In the genomic region with DNA sequence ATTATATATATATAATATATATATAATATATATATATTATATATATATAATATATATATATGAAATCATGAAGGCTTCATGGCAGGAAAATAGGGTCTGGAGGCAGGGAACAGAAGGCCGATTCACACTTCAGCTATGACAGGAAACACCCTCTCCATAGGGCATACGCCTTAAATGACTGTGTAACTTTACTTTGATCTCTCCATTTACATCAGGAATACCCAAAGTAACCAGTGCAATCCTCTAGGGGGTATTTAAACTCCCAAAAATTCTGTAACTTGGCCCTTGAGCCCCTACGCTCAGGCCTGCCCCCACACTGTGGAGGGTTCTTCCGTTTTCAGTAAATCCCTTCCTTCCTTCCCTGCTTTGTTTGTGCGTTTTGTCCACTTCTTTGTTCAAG, we compare ENCODE assay signal across 15 cellular contexts. TPM values are rescaled to one million over a fixed set of nuclear protein-coding genes. Genes with fewer than 3 reads are reported as not detected.
DNase-seq lines count a peak whose midpoint lies in the region; ATAC-seq and TF ChIP-seq lines count a peak whose summit lies in the region.
"Had no signal": no experiment of that assay in that cellular context is flagged by ENCODE, and none has a peak within 500 bp of the region (broad histone marks: within the 10 kb centered on the region; RNA-seq: fewer than 3 reads in every experiment).

No MANE protein-coding gene starts in this region.

- H3K27ac Mint-ChIP-seq in activated CD4-positive, alpha-beta T cell treated with anti-CD3 and anti-CD28 coated beads for 36 hours, result peak overlapping the region; percentile 5
- peak overlapping the region; percentile 97 for H3K27ac Mint-ChIP-seq in effector memory CD8-positive, alpha-beta T cell

- peak overlapping the region; percentile 69 for H3K27ac ChIP-seq in smooth muscle cell (ENCODE audit: low read depth)
- H3K27ac ChIP-seq in Karpas-422 (ENCODE audit: low read length), result no peak overlapping the region
- no peak overlapping the region for H3K27ac ChIP-seq in OCI-LY7 (ENCODE audit: low read depth, low read length, poor library complexity, severe bottlenecking)
- H3K27ac ChIP-seq: gastroesophageal sphincter had no signal

- H3K36me3 ChIP-seq in smooth muscle cell (ENCODE audit: low read depth), result no peaks in the 10 kb centered on the region
- no peaks in the 10 kb centered on the region for H3K36me3 ChIP-seq in Karpas-422 (ENCODE audit: insufficient read depth, low read length)
- H3K36me3 ChIP-seq in OCI-LY7 (ENCODE audit: insufficient read depth, low read length), result no peaks in the 10 kb centered on the region
- H3K36me3 ChIP-seq: gastroesophageal sphincter had no signal

- H3K4me1 Mint-ChIP-seq in activated CD4-positive, alpha-beta T cell treated with anti-CD3 and anti-CD28 coated beads for 36 hours, result peaks cover 40% of the 10 kb centered on the region
- H3K4me1 Mint-ChIP-seq in effector memory CD8-positive, alpha-beta T cell (ENCODE audit: low read depth in 2 of 2), result peaks cover 43 to 55% of the 10 kb centered on the region in 2 donors

- H3K9me3 Mint-ChIP-seq in activated CD4-positive, alpha-beta T cell treated with anti-CD3 and anti-CD28 coated beads for 36 hours (ENCODE audit: low read depth), result no peaks in the 10 kb centered on the region
- no peaks in the 10 kb centered on the region for H3K9me3 Mint-ChIP-seq in effector memory CD8-positive, alpha-beta T cell

- TF ChIP-seq CTCF in smooth muscle cell (IDR thresholded peaks at IDR 0.05; ENCODE audit: borderline replicate concordance, insufficient read depth, poor library complexity, severe bottlenecking), result no peak
- TF ChIP-seq CTCF in OCI-LY7 (conservative IDR thresholded peaks at IDR 0.05; ENCODE audit: low read length), result no peak

- POLR2A ChIA-PET in activated CD4-positive, alpha-beta T cell treated with anti-CD3 and anti-CD28 coated beads for 36 hours (lab: Charles Lee), result interaction anchor here (1.0 kb wide), 3 partner anchors 14 to 16 kb away, joined by 3 read pairs; no protein-coding TSS in a partner anchor
- POLR2A ChIA-PET in OCI-LY7 (lab: Charles Lee), result interaction anchor here (0.6 kb wide), 1 partner anchor 9 kb away, joined by 3 read pairs; no protein-coding TSS in a partner anchor

- H3K9me3 ChIP-seq in smooth muscle cell (replicated peaks; ENCODE audit: low read depth) (no peaks in the 10 kb centered on the region), Karpas-422 (ENCODE audit: low read length) (no peaks in the 10 kb centered on the region), OCI-LY7 (ENCODE audit: low read length) (no peaks in the 10 kb centered on the region)
- H3K9me3 ChIP-seq: gastroesophageal sphincter had no signal

- DNase-seq in activated CD4-positive, alpha-beta T cell treated with anti-CD3 and anti-CD28 coated beads for 36 hours, result no peak
- DNase-seq in activated CD4-positive, alpha-beta T cell treated with anti-CD3 and anti-CD28 coated beads, Interleukin-2, amount 50 U/mL, for 1 hour, result no peak
- DNase-seq in NCI-H460 (ENCODE audit: extremely low read depth, low read depth) (peak; percentile 72), smooth muscle cell (lab: John Stamatoyannopoulos, UW; ENCODE audit: unreplicated experiment) (no peak), Karpas-422 (no peak), NCI-H1105 (lab: John Stamatoyannopoulos, UW) (no peak), OCI-LY7 (ENCODE audit: low spot score) (no peak)
- DNase-seq in effector memory CD8-positive, alpha-beta T cell, result peak in 1 of 3 experiments; percentile 0
- DNase-seq: 8988T; central memory CD4-positive, alpha-beta T cell; mesenchymal stem cell; NCI-H1694; NCI-H446; occipital lobe had no signal

- H3K4me3 ChIP-seq in smooth muscle cell, result no peak overlapping the region
- H3K4me3 ChIP-seq in Karpas-422 (ENCODE audit: low read length), result no peak overlapping the region
- no peak overlapping the region for H3K4me3 ChIP-seq in OCI-LY7 (ENCODE audit: low read depth, low read length, poor library complexity, severe bottlenecking)
- H3K4me3 ChIP-seq: gastroesophageal sphincter had no signal

- H3K9me2 ChIP-seq in Karpas-422 (replicated peaks; ENCODE audit: insufficient read depth, low read length) (no peaks in the 10 kb centered on the region), OCI-LY7 (ENCODE audit: insufficient read depth, low read length) (no peaks in the 10 kb centered on the region)

- no TSS peak for BruUV-seq in OCI-LY7 (replicated peaks; lab: Mats Ljungman, UMichigan)

- no peak overlapping the region for H3K4me3 Mint-ChIP-seq in activated CD4-positive, alpha-beta T cell treated with anti-CD3 and anti-CD28 coated beads for 36 hours
- peak overlapping the region; percentile 72 for H3K4me3 Mint-ChIP-seq in effector memory CD8-positive, alpha-beta T cell

- H3K9ac ChIP-seq in smooth muscle cell (ENCODE audit: low read depth) (no peak overlapping the region), Karpas-422 (ENCODE audit: low read length) (no peak overlapping the region)

- H2AFZ ChIP-seq in smooth muscle cell (ENCODE audit: low read depth) (peak overlapping the region; percentile 62), Karpas-422 (ENCODE audit: low read length) (no peak overlapping the region), OCI-LY7 (ENCODE audit: low read length) (no peak overlapping the region)

- no peaks in the 10 kb centered on the region for H3K27me3 Mint-ChIP-seq in activated CD4-positive, alpha-beta T cell treated with anti-CD3 and anti-CD28 coated beads for 36 hours
- no peaks in the 10 kb centered on the region for H3K27me3 Mint-ChIP-seq in effector memory CD8-positive, alpha-beta T cell

- intact Hi-C loops in activated CD4-positive, alpha-beta T cell treated with anti-CD3 and anti-CD28 coated beads for 36 hours (cut with DNase I, micrococcal nuclease), result loop anchor here (5.0 kb wide), 2 partner anchors 226 to 366 kb away; partner anchors contain the start of gene HSP90AA1 (in 1 of the 2)
- intact Hi-C loops in OCI-LY7 (cut with micrococcal nuclease; ENCODE audit: unreplicated experiment), result no loop called here

- no peak for ATAC-seq in activated CD4-positive, alpha-beta T cell treated with anti-CD3 and anti-CD28 coated beads for 36 hours
- no peak for ATAC-seq in effector memory CD8-positive, alpha-beta T cell (replicated peaks)

- no peaks in the 10 kb centered on the region for H3K4me1 ChIP-seq in smooth muscle cell (ENCODE audit: low read depth)
- peaks cover 11% of the 10 kb centered on the region for H3K4me1 ChIP-seq in Karpas-422 (ENCODE audit: low read length)
- peaks cover 8% of the 10 kb centered on the region for H3K4me1 ChIP-seq in OCI-LY7 (ENCODE audit: insufficient read depth, low read length, poor library complexity, severe bottlenecking)
- H3K4me1 ChIP-seq: gastroesophageal sphincter had no signal

- no peaks in the 10 kb centered on the region for H3K79me2 ChIP-seq in smooth muscle cell (ENCODE audit: low read depth)
- H3K79me2 ChIP-seq in Karpas-422 (ENCODE audit: low read length), result no peaks in the 10 kb centered on the region
- no peaks in the 10 kb centered on the region for H3K79me2 ChIP-seq in OCI-LY7 (ENCODE audit: insufficient read depth, low read depth, low read length)

- H3K4me2 ChIP-seq in smooth muscle cell, result no peak overlapping the region
- H3K4me2 ChIP-seq in Karpas-422 (ENCODE audit: low read depth, low read length, poor library complexity, severe bottlenecking), result no peak overlapping the region
- H3K4me2 ChIP-seq in OCI-LY7 (ENCODE audit: low read length), result no peak overlapping the region

- H3F3A ChIP-seq in smooth muscle cell (ENCODE audit: low read depth), result peaks cover 4% of the 10 kb centered on the region

- CTCF ChIA-PET in activated CD4-positive, alpha-beta T cell treated with anti-CD3 and anti-CD28 coated beads for 36 hours (lab: Charles Lee), result interaction anchor here (1.2 to 1.6 kb wide), 2 partner anchors 13 to 16 kb away, joined by 4 to 8 read pairs; no protein-coding TSS in a partner anchor
- CTCF ChIA-PET in OCI-LY7 (lab: Charles Lee; ENCODE audit: unreplicated experiment), result no interaction called here

- H3K27me3 ChIP-seq in smooth muscle cell (ENCODE audit: low read depth), result no peaks in the 10 kb centered on the region
- H3K27me3 ChIP-seq in Karpas-422 (ENCODE audit: low read length), result no peaks in the 10 kb centered on the region
- H3K27me3 ChIP-seq: gastroesophageal sphincter had no signal

- whole genome bisulfite sequencing in smooth muscle cell (ENCODE audit: low lambda C conversion rate), result 79% methylated on average over 5 of the region's 5 CpGs

- H4K20me1 ChIP-seq in smooth muscle cell (ENCODE audit: low read depth), result no peaks in the 10 kb centered on the region
- no peaks in the 10 kb centered on the region for H4K20me1 ChIP-seq in Karpas-422 (ENCODE audit: insufficient read depth, low read depth, low read length)
- no peaks in the 10 kb centered on the region for H4K20me1 ChIP-seq in OCI-LY7 (ENCODE audit: insufficient read depth, low read length)

- no peaks in the 10 kb centered on the region for H3K36me3 Mint-ChIP-seq in activated CD4-positive, alpha-beta T cell treated with anti-CD3 and anti-CD28 coated beads for 36 hours (ENCODE audit: low read depth)
- peaks cover 29% of the 10 kb centered on the region for H3K36me3 Mint-ChIP-seq in effector memory CD8-positive, alpha-beta T cell (ENCODE audit: insufficient read depth)

RNA-seq across cellular contexts. Expression of gene PPP2R5C, which starts 40.4 kb away (rescaled TPM):
- total RNA-seq in activated CD4-positive, alpha-beta T cell treated with anti-CD3 and anti-CD28 coated beads for 36 hours, result 100 to 1,000 TPM; 232 to 281 TPM
- total RNA-seq in NCI-H460 (2014; rRNA removed; shearing (Covaris generic)), result 352 TPM in 2 replicates
- polyA plus RNA-seq in NCI-H460 (2014; cell fraction: nucleus; rRNA removed), result 120 and 140 TPM in 2 replicates
- total RNA-seq in smooth muscle cell, result 92.7 and 118 TPM in 2 replicates
- 63.6 and 65.6 TPM in 2 replicates for polyA plus RNA-seq in smooth muscle cell
- total RNA-seq in Karpas-422 (2014; rRNA removed; shearing (Covaris generic); ENCODE audit: low replicate concordance), result 233 and 301 TPM in 2 replicates
- total RNA-seq in OCI-LY7 (2014; rRNA removed; shearing (Covaris generic)), result 134 and 161 TPM in 2 replicates
- total RNA-seq in OCI-LY7 (2022), result 236 and 264 TPM in 2 replicates
